Comparison of ENCODE assay signal across 10 cellular contexts in genomic region chr7:151115836-151116418, GRCh38. TPM values are rescaled to one million over a fixed set of nuclear protein-coding genes. Genes with fewer than 3 reads are reported as not detected.
DNase-seq lines count a peak whose midpoint lies in the region; ATAC-seq and TF ChIP-seq lines count a peak whose summit lies in the region.
"Had no signal": no experiment of that assay in that cellular context is flagged by ENCODE, and none has a peak within 500 bp of the region (broad histone marks: within the 10 kb centered on the region; RNA-seq: fewer than 3 reads in every experiment).

No MANE protein-coding gene starts in this region.

- POLR2A ChIA-PET in Caco-2 (lab: Charles Lee) = no interaction called here

- TF ChIP-seq EP300 in esophagus muscularis mucosa (IDR thresholded peaks at IDR 0.05) = no peak

- 92% methylated on average over 6 of the region's 14 CpGs for WGBS in esophagus muscularis mucosa

- H3K4me1 Mint-ChIP-seq in Caco-2 (ENCODE audit: low read depth, unreplicated experiment) = peaks cover 21% of the 10 kb centered on the region
- H3K4me1 Mint-ChIP-seq in nephron = peaks cover 18% of the 10 kb centered on the region

- H3K9ac ChIP-seq in NT2/D1 (ENCODE audit: insufficient read length, low read depth) = peak overlapping the region; percentile 59

- H3K36me3 Mint-ChIP-seq in Caco-2 (ENCODE audit: insufficient read depth, unreplicated experiment) = peaks cover 12% of the 10 kb centered on the region
- H3K36me3 Mint-ChIP-seq in nephron (ENCODE audit: low read depth) = peaks cover 23% of the 10 kb centered on the region

- H3K27ac Mint-ChIP-seq in Caco-2 (ENCODE audit: unreplicated experiment) = peak overlapping the region; percentile 59
- H3K27ac Mint-ChIP-seq in nephron = peak overlapping the region in 1 of 3 experiments; percentile 54

- H3K27me3 Mint-ChIP-seq in Caco-2 (ENCODE audit: insufficient read depth, unreplicated experiment) = no peaks in the 10 kb centered on the region
- peaks cover 13% of the 10 kb centered on the region for H3K27me3 Mint-ChIP-seq in nephron (ENCODE audit: low read depth)

- H3K9me3 Mint-ChIP-seq in Caco-2 (ENCODE audit: unreplicated experiment) (no peaks in the 10 kb centered on the region), nephron (no peaks in the 10 kb centered on the region)

- no peak overlapping the region for H3K4me3 Mint-ChIP-seq in Caco-2 (ENCODE audit: unreplicated experiment)
- peak overlapping the region; percentile 72 to 81 (median 72) for H3K4me3 Mint-ChIP-seq in nephron

- H3K27ac ChIP-seq in esophagus muscularis mucosa (replicated peaks in 1 of 4) = no peak overlapping the region

- H3K4me3 ChIP-seq in Caco-2 (ENCODE audit: low read depth, low read length) (no peak overlapping the region), NT2/D1 (ENCODE audit: insufficient read length, low read depth) (peak overlapping the region; percentile 40), esophagus muscularis mucosa (peak overlapping the region; percentile 32 to 56 (median 36))

- DNase-seq in Caco-2 (no peak), NT2/D1 (ENCODE audit: low read depth, low spot score) (no peak), esophagus muscularis mucosa (ENCODE audit: extremely low spot score) (no peak), GM19240 (ENCODE audit: insufficient read length, low spot score) (no peak)
- no peak for DNase-seq in stimulated activated CD4-positive, alpha-beta T cell treated with anti-CD3 and anti-CD28 coated beads, Interleukin-4, amount 100 ng/mL, for 4 hours
- DNase-seq: NCI-H187 had no signal

- H3K9me3 ChIP-seq in Caco-2 = no peaks in the 10 kb centered on the region
- H3K9me3 ChIP-seq in NT2/D1 (ENCODE audit: insufficient read depth, low read length) = no peaks in the 10 kb centered on the region
- H3K9me3 ChIP-seq in esophagus muscularis mucosa = no peaks in the 10 kb centered on the region

- H3K27me3 ChIP-seq in Caco-2 (replicated peaks; ENCODE audit: control insufficient read depth, insufficient read depth, low read length) (no peaks in the 10 kb centered on the region), NT2/D1 (ENCODE audit: insufficient read depth, insufficient read length) (no peaks in the 10 kb centered on the region), esophagus muscularis mucosa (no peaks in the 10 kb centered on the region)

- intact Hi-C loops in Caco-2 (cut with micrococcal nuclease; ENCODE audit: unreplicated experiment) = no loop called here
- intact Hi-C loops in esophagus muscularis mucosa (cut with DNase I) = no loop called here

- H3K4me1 ChIP-seq in Caco-2 (peaks cover 44% of the 10 kb centered on the region), NT2/D1 (ENCODE audit: insufficient read depth, insufficient read length) (peaks cover 18% of the 10 kb centered on the region), esophagus muscularis mucosa (peaks cover 12 to 42% (median 31%) of the 10 kb centered on the region in 4 donors)

- no peak for TF ChIP-seq CTCF in Caco-2 (IDR thresholded peaks at IDR 0.05; ENCODE audit: insufficient read depth in 1 of 2, low read depth in 1 of 2, low read length in 1 of 2, severe bottlenecking in 1 of 2, unreplicated experiment in 1 of 2)
- TF ChIP-seq CTCF in esophagus muscularis mucosa (IDR thresholded peaks at IDR 0.05) = no peak
- TF ChIP-seq CTCF in nephron (IDR thresholded peaks at IDR 0.05; ENCODE audit: unreplicated experiment in 3 of 3) = no peak

- BruUV-seq in Caco-2 (replicated peaks; lab: Mats Ljungman, UMichigan) = no TSS peak

- CTCF ChIA-PET in Caco-2 (lab: Charles Lee) = interaction anchor here (0.6 kb wide), 1 partner anchor 53 kb away, joined by 3 read pairs; no protein-coding TSS in a partner anchor

- ATAC-seq in HG03139 (IDR thresholded peaks at IDR 0.05; ENCODE audit: unreplicated experiment) (no peak), HG02798 (IDR thresholded peaks at IDR 0.05; ENCODE audit: poor library complexity, unreplicated experiment) (no peak)

- no peak for TF ChIP-seq POLR2A in esophagus muscularis mucosa (IDR thresholded peaks at IDR 0.05; ENCODE audit: low read depth)

- H3K36me3 ChIP-seq in Caco-2 (ENCODE audit: control insufficient read depth, insufficient read depth, low read length) = no peaks in the 10 kb centered on the region; the same call in 1 of the 2 replicates
- peaks cover 46% of the 10 kb centered on the region for H3K36me3 ChIP-seq in NT2/D1 (ENCODE audit: insufficient read depth, insufficient read length, low read length)
- peaks cover 25 to 45% (median 44%) of the 10 kb centered on the region in 4 donors for H3K36me3 ChIP-seq in esophagus muscularis mucosa

RNA-seq across cellular contexts. Expression of gene AGAP3, which starts 29.7 kb away (rescaled TPM):
- total RNA-seq in Caco-2 (2022) = 70.2 and 76.6 TPM in 2 replicates
- 10 to 100 TPM; 33.8 to 71.2 (median 60.0) TPM for total RNA-seq in esophagus muscularis mucosa

RNA-seq across cellular contexts. Expression of gene TMUB1, which starts 32.6 kb away (rescaled TPM):
- total RNA-seq in Caco-2 (2022) (68.1 and 75.0 TPM in 2 replicates), esophagus muscularis mucosa (10 to 100 TPM; 39.0 to 66.6 (median 51.4) TPM)

RNA-seq across cellular contexts. Expression of gene FASTK, which starts 35.3 kb away (rescaled TPM):
- total RNA-seq in Caco-2 (2022) (114 and 119 TPM in 2 replicates), esophagus muscularis mucosa (10 to 100 TPM; 45.7 to 74.9 (median 60.4) TPM)

RNA-seq across cellular contexts. Expression of gene GBX1, which starts 51.6 kb away (rescaled TPM):
- not detected in 2 replicates for total RNA-seq in Caco-2 (2022)
- total RNA-seq in esophagus muscularis mucosa = not detected
- total RNA-seq: glomerular endothelial cell had no signal

RNA-seq across cellular contexts. Expression of gene SLC4A2, which starts 56.5 kb away (rescaled TPM):
- 249 and 255 TPM in 2 replicates for total RNA-seq in Caco-2 (2022)
- 100 to 1,000 TPM in 3 of 4 donors, 10 to 100 TPM in 1; 96.8 to 165 (median 122) TPM for total RNA-seq in esophagus muscularis mucosa
